14 cellular contexts compared by ENCODE assay signal in the genomic region with DNA sequence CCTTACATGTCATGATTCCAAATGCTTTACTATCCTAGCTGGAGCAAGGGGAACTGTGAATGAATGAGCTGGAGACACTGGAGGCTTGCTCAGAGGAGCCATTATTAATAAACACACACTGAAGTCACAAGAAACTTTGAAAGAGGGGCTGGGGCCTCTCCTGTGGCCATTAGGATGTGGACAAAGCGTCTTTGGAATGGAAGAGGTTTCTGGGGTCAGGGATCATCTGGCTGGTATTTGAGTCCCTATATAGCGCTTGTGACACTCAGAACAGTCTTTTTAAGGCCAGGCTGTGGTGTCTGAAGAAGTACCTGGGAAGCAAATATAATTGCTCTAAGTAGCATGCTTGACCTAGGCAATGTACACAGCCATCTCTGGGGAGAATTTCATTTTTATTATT.
"Had no signal": no experiment of that assay in that cellular context is flagged by ENCODE, and none has a peak within 500 bp of the region (broad histone marks: within the 10 kb centered on the region; RNA-seq: fewer than 3 reads in every experiment).

No MANE protein-coding gene starts in this region.

- ATAC-seq: left ventricle myocardium superior, sciatic nerve, T-cell had no signal

- H3K27me3 ChIP-seq: brain microvascular endothelial cell, esophagus muscularis mucosa, suprapubic skin, uterus had no signal

- DNase-seq: activated CD4-positive, alpha-beta T cell treated with anti-CD3 and anti-CD28 coated beads, Interleukin-2, amount 10 ng/mL, durations not matched to agents 7 days and 5 days; brain microvascular endothelial cell; left ventricle myocardium superior; occipital lobe; stimulated activated CD4-positive, alpha-beta T cell treated with anti-CD3 and anti-CD28 coated beads, Interleukin-12 subunit alpha, Interleukin-12 subunit beta, amount 100 ng/mL, for 4 hours; stimulated activated naive CD4-positive, alpha-beta T cell treated with Interleukin-2 at 50 U/mL for 16 hours; T-cell; T1000; uterus had no signal

- H3K4me3 ChIP-seq: esophagus muscularis mucosa, prostate gland, suprapubic skin, uterus had no signal

- H3K27ac Mint-ChIP-seq: activated CD4-positive, alpha-beta T cell treated with anti-CD3 and anti-CD28 coated beads, Interleukin-2, amount 10 ng/mL, durations not matched to agents 7 days and 5 days; activated naive CD4-positive, alpha-beta T cell treated with anti-CD3 and anti-CD28 coated beads, Interleukin-2, amount 50 U/mL, for 24 hours; T-cell had no signal

- H3K9me3 ChIP-seq: esophagus muscularis mucosa, prostate gland, suprapubic skin, uterus had no signal

- H3K4me1 ChIP-seq: prostate gland, uterus had no signal

- H3K27ac ChIP-seq: brain microvascular endothelial cell, esophagus muscularis mucosa, prostate gland, suprapubic skin had no signal

- H3K4me1 Mint-ChIP-seq: activated CD4-positive, alpha-beta T cell treated with anti-CD3 and anti-CD28 coated beads, Interleukin-2, amount 10 ng/mL, durations not matched to agents 7 days and 5 days; activated naive CD4-positive, alpha-beta T cell treated with anti-CD3 and anti-CD28 coated beads, Interleukin-2, amount 50 U/mL, for 24 hours; T-cell had no signal

- H3K36me3 ChIP-seq: brain microvascular endothelial cell, esophagus muscularis mucosa, prostate gland, suprapubic skin, uterus had no signal

- H3K9me3 Mint-ChIP-seq: activated naive CD4-positive, alpha-beta T cell treated with anti-CD3 and anti-CD28 coated beads, Interleukin-2, amount 50 U/mL, for 24 hours had no signal

- H3K27me3 Mint-ChIP-seq: activated CD4-positive, alpha-beta T cell treated with anti-CD3 and anti-CD28 coated beads, Interleukin-2, amount 10 ng/mL, durations not matched to agents 7 days and 5 days had no signal

- H3K36me3 Mint-ChIP-seq: activated naive CD4-positive, alpha-beta T cell treated with anti-CD3 and anti-CD28 coated beads, Interleukin-2, amount 50 U/mL, for 24 hours; T-cell had no signal

- H3K4me3 Mint-ChIP-seq: activated CD4-positive, alpha-beta T cell treated with anti-CD3 and anti-CD28 coated beads, Interleukin-2, amount 10 ng/mL, durations not matched to agents 7 days and 5 days; activated naive CD4-positive, alpha-beta T cell treated with anti-CD3 and anti-CD28 coated beads, Interleukin-2, amount 50 U/mL, for 24 hours; T-cell had no signal
